1 cellular context compared by ENCODE assay signal in the genomic region with DNA sequence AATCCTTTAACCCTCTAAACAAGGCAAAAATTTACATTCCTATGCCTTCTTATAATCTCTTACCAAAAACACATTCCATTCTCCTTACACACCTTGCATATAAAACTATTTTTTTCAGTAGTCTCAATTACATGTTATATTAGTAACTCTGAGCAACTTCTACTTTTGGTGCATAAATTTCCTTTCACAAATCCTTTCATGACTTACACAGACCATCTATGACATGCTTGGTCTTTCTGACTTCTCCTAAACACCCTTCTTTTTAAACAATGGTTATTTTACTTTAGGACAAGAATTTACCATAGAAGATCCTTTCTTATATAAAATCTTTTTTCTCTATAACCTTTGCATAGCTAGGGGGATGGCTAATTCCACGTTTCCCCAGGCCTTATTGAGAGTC.
A peak's percentile ranks its signal among the peaks of the same experiment; 100 is the strongest.
TF ChIP-seq lines count a peak whose summit lies in the region.

No MANE protein-coding gene starts in this region.

TF ChIP-seq in K562, 482 proteins besides CTCF, POLR2A, EP300 and RAD21:
- peak; percentile 65 for TF ChIP-seq ZFP36 (IDR thresholded peaks at IDR 0.05; ENCODE audit: low read depth, low read length, partially characterized antibody)
- TF ChIP-seq ZNF143 (CRISPR knock-in tag; IDR thresholded peaks at IDR 0.05): no peak
